Comparison of ENCODE assay signal across 13 cellular contexts in the genomic region with DNA sequence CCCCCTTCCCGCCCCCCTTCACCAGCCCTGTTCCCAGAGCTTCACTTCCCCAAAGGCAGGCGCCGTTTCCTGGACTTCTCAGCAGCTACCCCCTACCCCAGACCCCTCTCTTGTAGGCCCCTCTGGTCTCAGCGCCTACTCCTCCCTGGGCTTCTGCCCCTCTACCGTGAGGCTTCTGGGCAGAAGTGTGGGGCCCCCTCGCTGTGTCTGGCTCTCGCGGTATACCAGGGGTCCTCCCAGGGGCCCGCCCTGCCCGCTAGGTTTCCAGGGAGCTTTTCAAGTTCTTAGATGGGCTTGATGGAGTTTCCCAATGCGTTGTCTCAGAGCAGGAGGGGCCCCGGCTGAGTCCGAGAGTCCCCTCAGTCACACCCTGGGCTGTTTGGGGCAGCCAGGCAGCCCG.
DNase-seq lines count a peak whose midpoint lies in the region; ATAC-seq and TF ChIP-seq lines count a peak whose summit lies in the region.
"Had no signal": no experiment of that assay in that cellular context is flagged by ENCODE, and none has a peak within 500 bp of the region (broad histone marks: within the 10 kb centered on the region; RNA-seq: fewer than 3 reads in every experiment).

No MANE protein-coding gene starts in this region.

- no peak for TF ChIP-seq EP300 in sigmoid colon (IDR thresholded peaks at IDR 0.05)

- intact Hi-C loops in CD8-positive, alpha-beta T cell (cut with DNase I, micrococcal nuclease): loop anchor here in 1 of 2 experiments (2.0 kb wide), 1 partner anchor 17 kb away; no protein-coding TSS in a partner anchor
- intact Hi-C loops in sigmoid colon (cut with DNase I): no loop called here

- peaks cover 16% of the 10 kb centered on the region for H3K36me3 Mint-ChIP-seq in CD8-positive, alpha-beta T cell
- peaks cover 6% of the 10 kb centered on the region for H3K36me3 Mint-ChIP-seq in T-cell
- H3K36me3 Mint-ChIP-seq in immature natural killer cell: no peaks in the 10 kb centered on the region

- no peak for TF ChIP-seq CTCF in CD8-positive, alpha-beta T cell (IDR thresholded peaks at IDR 0.05)
- no peak for TF ChIP-seq CTCF in sigmoid colon (IDR thresholded peaks at IDR 0.05)

- WGBS in sigmoid colon, 2 donors: 81 to 89% methylated on average over 14 of the region's 14 CpGs

- H3K27me3 ChIP-seq in CD8-positive, alpha-beta T cell (ENCODE audit: insufficient read depth, low read length): no peaks in the 10 kb centered on the region
- no peaks in the 10 kb centered on the region for H3K27me3 ChIP-seq in sigmoid colon

- no peaks in the 10 kb centered on the region for H3K36me3 ChIP-seq in CD8-positive, alpha-beta T cell (ENCODE audit: insufficient read depth, low read length)
- H3K36me3 ChIP-seq in sigmoid colon: no peaks in the 10 kb centered on the region

- no peaks in the 10 kb centered on the region for H3K9me3 ChIP-seq in CD8-positive, alpha-beta T cell (ENCODE audit: low read length)
- H3K9me3 ChIP-seq in sigmoid colon: no peaks in the 10 kb centered on the region

- CTCF ChIA-PET in CD8-positive, alpha-beta T cell (lab: Charles Lee): interaction anchor here (1.2 to 5.7 kb wide), 5 partner anchors 12 to 102 kb away, joined by 3 to 47 read pairs (median 29); no protein-coding TSS in a partner anchor
- CTCF ChIA-PET in T-cell (lab: Charles Lee): interaction anchor here in 1 of 2 donors (0.9 kb wide), 1 partner anchor 56 kb away, joined by 3 read pairs; no protein-coding TSS in a partner anchor

- H3K9me3 Mint-ChIP-seq in CD8-positive, alpha-beta T cell: no peaks in the 10 kb centered on the region
- H3K9me3 Mint-ChIP-seq in T-cell (no peaks in the 10 kb centered on the region), immature natural killer cell (no peaks in the 10 kb centered on the region)
- H3K9me3 Mint-ChIP-seq: activated T-cell treated with anti-CD3 and anti-CD28 coated beads, Interleukin-2, amount 50 U/mL, for 4 hours; H9 had no signal

- no peak for ATAC-seq in CD8-positive, alpha-beta T cell
- ATAC-seq in T-cell (replicated peaks in 1 of 4): no peak
- no peak for ATAC-seq in HG03442 (IDR thresholded peaks at IDR 0.05; ENCODE audit: unreplicated experiment)
- no peak for ATAC-seq in stimulated activated naive CD8-positive, alpha-beta T cell treated with anti-CD3 and anti-CD28 coated beads, Interleukin-15, Interleukin-2, amounts not matched to agents 100 U/mL and 50 U/mL, for 24 hours
- no peak for ATAC-seq in HG03432 (IDR thresholded peaks at IDR 0.05; ENCODE audit: unreplicated experiment)
- ATAC-seq: activated T-cell treated with anti-CD3 and anti-CD28 coated beads, Interleukin-2, amount 50 U/mL, for 4 hours had no signal

- POLR2A ChIA-PET in CD8-positive, alpha-beta T cell (lab: Charles Lee): interaction anchor here (0.9 to 5.5 kb wide), 5 partner anchors 12 to 57 kb away, joined by 3 to 54 read pairs (median 21); no protein-coding TSS in a partner anchor
- POLR2A ChIA-PET in T-cell (lab: Charles Lee): interaction anchor here in 1 of 2 donors (0.6 to 0.7 kb wide), 2 partner anchors 387 to 501 kb away, joined by 6 to 11 read pairs; no protein-coding TSS in a partner anchor

- peak overlapping the region; percentile 79 for H3K4me3 Mint-ChIP-seq in CD8-positive, alpha-beta T cell
- H3K4me3 Mint-ChIP-seq in T-cell (peak overlapping the region; percentile 13 to 86 (median 43)), immature natural killer cell (peak overlapping the region in 4 of 5 donors; percentile 33 to 58 (median 54))
- H3K4me3 Mint-ChIP-seq: activated T-cell treated with anti-CD3 and anti-CD28 coated beads, Interleukin-2, amount 50 U/mL, for 4 hours had no signal

- no peak overlapping the region for H3K27ac ChIP-seq in CD8-positive, alpha-beta T cell (ENCODE audit: low read depth, low read length)
- H3K27ac ChIP-seq in sigmoid colon: peak overlapping the region; percentile 95 to 99 (median 99)

- no peak for TF ChIP-seq POLR2A in sigmoid colon (IDR thresholded peaks at IDR 0.05)

- no peak overlapping the region for H3K4me3 ChIP-seq in CD8-positive, alpha-beta T cell (ENCODE audit: low read depth, low read length)
- H3K4me3 ChIP-seq in sigmoid colon: peak overlapping the region in 1 of 4 donors; percentile 5

- no peaks in the 10 kb centered on the region for H3K27me3 Mint-ChIP-seq in CD8-positive, alpha-beta T cell (ENCODE audit: low read depth)
- H3K27me3 Mint-ChIP-seq in T-cell (no peaks in the 10 kb centered on the region), immature natural killer cell (ENCODE audit: low read depth in 3 of 3) (peaks cover 0 to 1% (median 0%) of the 10 kb centered on the region in 3 donors)

- H3K4me1 Mint-ChIP-seq in CD8-positive, alpha-beta T cell (ENCODE audit: low read depth): peaks cover 87% of the 10 kb centered on the region
- peaks cover 84 to 88% (median 88%) of the 10 kb centered on the region in 3 donors for H3K4me1 Mint-ChIP-seq in T-cell
- peaks cover 86 to 91% of the 10 kb centered on the region in 2 donors for H3K4me1 Mint-ChIP-seq in immature natural killer cell

- H3K27ac Mint-ChIP-seq in CD8-positive, alpha-beta T cell: peak overlapping the region; percentile 73
- peak overlapping the region; percentile 89 to 96 for H3K27ac Mint-ChIP-seq in T-cell
- H3K27ac Mint-ChIP-seq in immature natural killer cell: peak overlapping the region in 2 of 6 donors; percentile 66 to 77

- H3K4me1 ChIP-seq in CD8-positive, alpha-beta T cell (ENCODE audit: insufficient read depth, low read length): peaks cover 93% of the 10 kb centered on the region
- H3K4me1 ChIP-seq in sigmoid colon: peaks cover 0 to 96% (median 96%) of the 10 kb centered on the region in 4 donors

- no peak for DNase-seq in CD8-positive, alpha-beta T cell
- DNase-seq in T-cell: no peak
- no peak for DNase-seq in immature natural killer cell
- DNase-seq in sigmoid colon: no peak
- DNase-seq in stimulated activated naive CD8-positive, alpha-beta T cell treated with anti-CD3 and anti-CD28 coated beads, Interleukin-15, Interleukin-2, amounts not matched to agents 100 U/mL and 50 U/mL, for 24 hours: no peak
- no peak for DNase-seq in NCI-H446 (lab: John Stamatoyannopoulos, UW)
- DNase-seq: activated T-cell treated with anti-CD3 and anti-CD28 coated beads, Interleukin-2, amount 50 U/mL, for 4 hours; foreskin fibroblast; H9; OCI-M1; T1000 had no signal
